In the genomic region with DNA sequence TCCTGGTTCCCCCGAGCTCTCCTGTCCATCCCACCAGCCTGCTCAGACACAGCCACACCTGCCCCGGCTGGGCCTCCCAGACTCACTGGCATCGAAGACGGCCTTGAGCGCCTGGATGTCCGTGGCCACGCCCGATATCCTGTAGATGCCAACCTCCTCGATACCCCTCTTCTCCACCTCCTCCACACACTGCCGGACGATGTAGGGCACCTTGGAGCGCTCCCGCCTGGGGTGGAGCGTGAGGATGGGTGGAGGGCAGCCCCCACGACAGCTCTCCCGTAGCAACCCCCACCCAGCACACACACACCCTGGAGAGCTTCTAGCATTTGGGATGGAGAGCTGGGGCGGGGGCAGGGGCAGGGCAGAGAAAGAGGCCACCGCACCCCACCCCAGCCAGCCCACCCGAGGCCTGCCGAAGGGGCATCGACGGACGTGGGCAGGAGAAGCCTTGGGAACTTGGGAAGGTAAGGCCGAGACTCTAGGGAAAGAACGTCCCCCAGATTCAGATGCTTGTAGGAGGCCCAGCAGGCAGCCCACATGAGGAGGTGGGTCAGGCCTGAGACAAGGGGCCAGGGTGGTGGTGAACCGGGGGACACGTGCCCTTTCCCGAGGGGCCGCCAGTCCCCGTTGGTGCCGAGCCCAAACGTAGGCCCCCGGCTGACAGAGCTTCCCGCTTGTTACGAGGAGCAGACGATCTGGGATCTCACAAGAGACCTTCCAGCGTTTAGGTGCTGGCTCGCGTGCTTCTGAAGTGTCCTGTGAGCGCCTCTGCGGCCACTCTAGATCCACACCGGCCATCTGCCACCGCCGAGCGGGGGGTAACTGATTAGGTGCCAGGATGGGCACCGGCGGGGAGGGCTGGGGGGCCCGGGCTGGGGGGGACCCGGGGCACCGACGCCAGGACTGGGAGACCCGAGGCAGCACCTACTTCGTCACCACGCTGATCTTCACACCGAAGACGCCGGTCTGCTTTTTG, we compare ENCODE assay signal across 2 cellular contexts.
TF ChIP-seq lines count a peak whose summit lies in the region.

No MANE protein-coding gene starts in this region.

TF ChIP-seq in A549, 52 proteins besides CTCF, POLR2A, EP300 and RAD21:
- TF ChIP-seq, protein P1, sequence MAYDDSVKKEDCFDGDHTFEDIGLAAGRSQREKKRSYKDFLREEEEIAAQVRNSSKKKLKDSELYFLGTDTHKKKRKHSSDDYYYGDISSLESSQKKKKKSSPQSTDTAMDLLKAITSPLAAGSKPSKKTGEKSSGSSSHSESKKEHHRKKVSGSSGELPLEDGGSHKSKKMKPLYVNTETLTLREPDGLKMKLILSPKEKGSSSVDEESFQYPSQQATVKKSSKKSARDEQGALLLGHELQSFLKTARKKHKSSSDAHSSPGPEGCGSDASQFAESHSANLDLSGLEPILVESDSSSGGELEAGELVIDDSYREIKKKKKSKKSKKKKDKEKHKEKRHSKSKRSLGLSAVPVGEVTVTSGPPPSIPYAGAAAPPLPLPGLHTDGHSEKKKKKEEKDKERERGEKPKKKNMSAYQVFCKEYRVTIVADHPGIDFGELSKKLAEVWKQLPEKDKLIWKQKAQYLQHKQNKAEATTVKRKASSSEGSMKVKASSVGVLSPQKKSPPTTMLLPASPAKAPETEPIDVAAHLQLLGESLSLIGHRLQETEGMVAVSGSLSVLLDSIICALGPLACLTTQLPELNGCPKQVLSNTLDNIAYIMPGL (CRISPR knock-in tag; IDR thresholded peaks at IDR 0.05; ENCODE audit: borderline replicate concordance) = no peak
- TF ChIP-seq, protein P2, sequence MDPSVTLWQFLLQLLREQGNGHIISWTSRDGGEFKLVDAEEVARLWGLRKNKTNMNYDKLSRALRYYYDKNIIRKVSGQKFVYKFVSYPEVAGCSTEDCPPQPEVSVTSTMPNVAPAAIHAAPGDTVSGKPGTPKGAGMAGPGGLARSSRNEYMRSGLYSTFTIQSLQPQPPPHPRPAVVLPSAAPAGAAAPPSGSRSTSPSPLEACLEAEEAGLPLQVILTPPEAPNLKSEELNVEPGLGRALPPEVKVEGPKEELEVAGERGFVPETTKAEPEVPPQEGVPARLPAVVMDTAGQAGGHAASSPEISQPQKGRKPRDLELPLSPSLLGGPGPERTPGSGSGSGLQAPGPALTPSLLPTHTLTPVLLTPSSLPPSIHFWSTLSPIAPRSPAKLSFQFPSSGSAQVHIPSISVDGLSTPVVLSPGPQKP (IDR thresholded peaks at IDR 0.05; ENCODE audit: low read depth, low read length) = no peak
- no peak for TF ChIP-seq SMC3 (IDR thresholded peaks at IDR 0.05)
- TF ChIP-seq RCOR1 (IDR thresholded peaks at IDR 0.05; ENCODE audit: low read depth, low read length) = no peak
- TF ChIP-seq ESRRA (IDR thresholded peaks at IDR 0.05; ENCODE audit: borderline replicate concordance, low read length) = no peak
- no peak for TF ChIP-seq HOXB13 (CRISPR knock-in tag; IDR thresholded peaks at IDR 0.05; ENCODE audit: low read depth)
- TF ChIP-seq NPAS2 (CRISPR knock-in tag; IDR thresholded peaks at IDR 0.05; ENCODE audit: borderline replicate concordance) = no peak
- no peak for TF ChIP-seq RNF2 (IDR thresholded peaks at IDR 0.05; ENCODE audit: borderline replicate concordance, low read depth)
- TF ChIP-seq, protein P3, sequence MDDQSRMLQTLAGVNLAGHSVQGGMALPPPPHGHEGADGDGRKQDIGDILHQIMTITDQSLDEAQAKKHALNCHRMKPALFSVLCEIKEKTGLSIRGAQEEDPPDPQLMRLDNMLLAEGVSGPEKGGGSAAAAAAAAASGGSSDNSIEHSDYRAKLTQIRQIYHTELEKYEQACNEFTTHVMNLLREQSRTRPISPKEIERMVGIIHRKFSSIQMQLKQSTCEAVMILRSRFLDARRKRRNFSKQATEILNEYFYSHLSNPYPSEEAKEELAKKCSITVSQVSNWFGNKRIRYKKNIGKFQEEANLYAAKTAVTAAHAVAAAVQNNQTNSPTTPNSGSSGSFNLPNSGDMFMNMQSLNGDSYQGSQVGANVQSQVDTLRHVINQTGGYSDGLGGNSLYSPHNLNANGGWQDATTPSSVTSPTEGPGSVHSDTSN (IDR thresholded peaks at IDR 0.05) = no peak
- TF ChIP-seq ZFP36 (IDR thresholded peaks at IDR 0.05; ENCODE audit: borderline replicate concordance, partially characterized antibody) = no peak
- no peak for TF ChIP-seq HOXB5 (CRISPR knock-in tag; IDR thresholded peaks at IDR 0.05)
TF ChIP-seq in A549: peak in this region for 0.

TF ChIP-seq in HCT116, 20 proteins besides CTCF, POLR2A, EP300 and RAD21:
- TF ChIP-seq FOSL1 (IDR thresholded peaks at IDR 0.05; ENCODE audit: low read depth) = no peak
- TF ChIP-seq EGR1 (IDR thresholded peaks at IDR 0.05; ENCODE audit: low read depth) = no peak
- TF ChIP-seq SRF (IDR thresholded peaks at IDR 0.05; ENCODE audit: low read depth) = no peak
- TF ChIP-seq JUND (IDR thresholded peaks at IDR 0.05) = no peak
- no peak for TF ChIP-seq ZNF274 (IDR thresholded peaks at IDR 0.05; ENCODE audit: low read depth, low read length)
